ENCODE assay signal across 8 cellular contexts in the genomic region with DNA sequence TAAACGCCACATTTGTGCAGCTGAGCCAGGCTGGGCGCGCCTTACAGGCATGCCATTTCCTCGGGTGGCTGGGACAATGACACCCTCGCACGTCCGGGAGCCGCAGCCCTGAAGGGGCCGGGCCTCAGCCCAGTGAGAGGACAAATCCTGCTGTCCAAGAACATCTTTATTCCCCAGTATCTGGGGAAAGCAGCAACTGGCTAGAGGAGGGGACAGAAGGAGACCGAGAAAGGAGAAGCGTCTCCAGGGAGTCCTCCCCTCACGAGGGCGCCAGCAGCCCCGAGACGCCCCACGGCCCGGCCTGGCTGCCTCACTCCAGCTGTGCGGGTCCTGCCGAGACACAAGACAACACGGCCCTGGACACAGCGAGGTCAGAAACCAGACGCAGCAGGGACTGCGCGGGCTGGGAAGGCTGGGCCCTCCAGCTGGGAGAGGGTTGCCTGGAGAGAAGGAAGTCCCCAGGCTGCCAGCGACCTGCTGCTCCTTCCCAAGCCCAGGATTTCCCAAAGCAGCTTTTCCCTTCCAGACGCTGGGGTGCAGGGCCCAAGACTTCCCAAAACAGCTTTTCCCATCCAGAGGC.
DNase-seq lines count a peak whose midpoint lies in the region; ATAC-seq, FAIRE-seq and TF ChIP-seq lines count a peak whose summit lies in the region.

No MANE protein-coding gene starts in this region.

- H3K4me3 ChIP-seq in Peyer's patch (peak overlapping the region in 2 of 4 donors; percentile 7 to 31), body of pancreas (no peak overlapping the region), kidney (ENCODE audit: low read length in 2 of 2) (peak overlapping the region in 1 of 2 donors; percentile 28), small intestine (ENCODE audit: low read depth in 1 of 2, low read length in 2 of 2) (no peak overlapping the region)

- ATAC-seq in HG02759 (IDR thresholded peaks at IDR 0.05; ENCODE audit: unreplicated experiment) (peak; percentile 81), body of pancreas (peak; percentile 56), GM19395 (IDR thresholded peaks at IDR 0.05; ENCODE audit: unreplicated experiment) (no peak)

- peaks cover 0 to 14% (median 9%) of the 10 kb centered on the region in 4 donors for H3K4me1 ChIP-seq in Peyer's patch
- H3K4me1 ChIP-seq in body of pancreas = no peaks in the 10 kb centered on the region
- no peaks in the 10 kb centered on the region for H3K4me1 ChIP-seq in kidney (ENCODE audit: control insufficient read depth in 1 of 2, insufficient read depth in 1 of 2, low read depth in 1 of 2, low read length in 2 of 2)
- peaks cover 0 to 1% of the 10 kb centered on the region in 2 donors for H3K4me1 ChIP-seq in small intestine (ENCODE audit: control insufficient read depth in 2 of 2, insufficient read depth in 1 of 2, low read depth in 1 of 2, low read length in 1 of 2)

- H3K27me3 ChIP-seq in Peyer's patch (no peaks in the 10 kb centered on the region), body of pancreas (no peaks in the 10 kb centered on the region), small intestine (ENCODE audit: control insufficient read depth in 2 of 2, insufficient read depth in 2 of 2, low read length in 2 of 2) (no peaks in the 10 kb centered on the region)

- TF ChIP-seq POLR2A in Peyer's patch (IDR thresholded peaks at IDR 0.05) (peak in 1 of 2 donors; percentile 13), body of pancreas (IDR thresholded peaks at IDR 0.05) (peak in 2 of 3 donors; percentile 12 to 15)

- FAIRE-seq in kidney (lab: Jason Lieb, UNC) = no peak
- FAIRE-seq in small intestine (lab: Jason Lieb, UNC) = no peak

- H3K9ac ChIP-seq in kidney (ENCODE audit: low read length in 2 of 2) = peak overlapping the region; percentile 12 to 39

- H3K27ac ChIP-seq in Peyer's patch (peak overlapping the region in 3 of 4 donors; percentile 50 to 63 (median 59)), body of pancreas (peak overlapping the region in 1 of 4 donors; percentile 4), kidney (ENCODE audit: low read depth in 2 of 2, low read length in 2 of 2) (peak overlapping the region; percentile 9 to 33), small intestine (ENCODE audit: low read depth in 1 of 2, low read length in 1 of 2) (peak overlapping the region; percentile 0 to 42)

- DNase-seq in Peyer's patch (peak; percentile 62 to 85 (median 64)), body of pancreas (peak; percentile 21 to 58 (median 50)), kidney (peak; percentile 92), small intestine (peak; percentile 6), 8988T (no peak)

- WGBS in body of pancreas, 2 donors = 44 to 45% methylated on average over 5 to 25 of the region's 26 CpGs
- 18 to 34% (median 25%) methylated on average over 26 of the region's 26 CpGs for WGBS in small intestine, 3 donors

- no peaks in the 10 kb centered on the region for H3K9me3 ChIP-seq in Peyer's patch
- H3K9me3 ChIP-seq in body of pancreas = no peaks in the 10 kb centered on the region
- no peaks in the 10 kb centered on the region for H3K9me3 ChIP-seq in kidney (ENCODE audit: control insufficient read depth in 1 of 2, low read length in 2 of 2)
- H3K9me3 ChIP-seq in small intestine (ENCODE audit: control insufficient read depth, low read depth) = no peaks in the 10 kb centered on the region

- peak; percentile 61 for TF ChIP-seq CTCF in GM12874 (IDR thresholded peaks at IDR 0.05; ENCODE audit: insufficient read depth, low read depth, low read length)
- TF ChIP-seq CTCF in Peyer's patch (IDR thresholded peaks at IDR 0.05) = peak in 2 of 6 experiments; percentile 16 to 17
- peak in 1 of 7 experiments; percentile 15 for TF ChIP-seq CTCF in body of pancreas (IDR thresholded peaks at IDR 0.05)
- peak; percentile 12 for TF ChIP-seq CTCF in kidney (IDR thresholded peaks at IDR 0.05; ENCODE audit: borderline replicate concordance, extremely low read depth, insufficient read depth)

- intact Hi-C loops in body of pancreas (cut with DNase I) (no loop called here), kidney (cut with DNase I) (no loop called here)

- no peaks in the 10 kb centered on the region for H3K36me3 ChIP-seq in Peyer's patch
- no peaks in the 10 kb centered on the region for H3K36me3 ChIP-seq in body of pancreas (replicated peaks in 1 of 2; ENCODE audit: insufficient read depth in 1 of 2, low read depth in 2 of 2)
- no peaks in the 10 kb centered on the region for H3K36me3 ChIP-seq in kidney (ENCODE audit: control insufficient read depth in 1 of 2, insufficient read depth in 2 of 2, low read length in 2 of 2)
- H3K36me3 ChIP-seq in small intestine (ENCODE audit: control insufficient read depth in 2 of 2, insufficient read depth in 2 of 2, low read length in 2 of 2) = no peaks in the 10 kb centered on the region
